Comparison of ENCODE assay signal across 10 cellular contexts in genomic region chr2:96404446-96405373, GRCh38.
DNase-seq lines count a peak whose midpoint lies in the region; ATAC-seq and TF ChIP-seq lines count a peak whose summit lies in the region.
"Had no signal": no experiment of that assay in that cellular context is flagged by ENCODE, and none has a peak within 500 bp of the region (broad histone marks: within the 10 kb centered on the region; RNA-seq: fewer than 3 reads in every experiment).

No MANE protein-coding gene starts in this region.

- H3F3A ChIP-seq in GM23248 (ENCODE audit: insufficient read depth) = no peaks in the 10 kb centered on the region

- no peak for TF ChIP-seq POLR2A in sigmoid colon (IDR thresholded peaks at IDR 0.05)

- no peaks in the 10 kb centered on the region for H3K9me3 Mint-ChIP-seq in T-cell

- H3K27ac ChIP-seq in GM23248 (no peak overlapping the region), Karpas-422 (ENCODE audit: low read length) (no peak overlapping the region), sigmoid colon (no peak overlapping the region)

- intact Hi-C loops in sigmoid colon (cut with DNase I) = no loop called here

- in situ Hi-C loops in GM23248 (cut with MboI) = no loop called here

- no peak for TF ChIP-seq CTCF in sigmoid colon (IDR thresholded peaks at IDR 0.05)

- no peak overlapping the region for H3K27ac Mint-ChIP-seq in T-cell

- DNase-seq in GM23248 (peak; percentile 37), NCI-H2171 treated with DMSO at 0.1 percent for 48 hours (lab: John Stamatoyannopoulos, UW) (peak; percentile 70), globus pallidus (ENCODE audit: low spot score) (peak; percentile 77), pons (ENCODE audit: low spot score) (peak; percentile 83), T-cell (no peak), Karpas-422 (no peak), islet precursor cell (no peak), sigmoid colon (no peak)
- DNase-seq: cortex of kidney, DND-41 had no signal

- H3K9me3 ChIP-seq in GM23248 (ENCODE audit: low read depth) (no peaks in the 10 kb centered on the region), Karpas-422 (ENCODE audit: low read length) (no peaks in the 10 kb centered on the region), sigmoid colon (no peaks in the 10 kb centered on the region)

- POLR2A ChIA-PET in T-cell (lab: Charles Lee) = no interaction called here

- H3K79me2 ChIP-seq in GM23248 (ENCODE audit: insufficient read depth) (no peaks in the 10 kb centered on the region), Karpas-422 (ENCODE audit: low read length) (no peaks in the 10 kb centered on the region)

- peaks cover 28 to 38% (median 38%) of the 10 kb centered on the region in 3 donors for H3K4me1 Mint-ChIP-seq in T-cell

- WGBS in GM23248 (ENCODE audit: low coverage in 1 of 2, low lambda C conversion rate in 2 of 2, missing lambda C conversion rate in 2 of 2), 2 experiments = 46 to 52% methylated on average over 10 to 13 of the region's 13 CpGs
- 45 to 66% methylated on average over 13 of the region's 13 CpGs for WGBS in sigmoid colon, 2 donors

- H3K36me3 Mint-ChIP-seq in T-cell = no peaks in the 10 kb centered on the region

- H3K4me3 Mint-ChIP-seq in T-cell = no peak overlapping the region

- no peaks in the 10 kb centered on the region for H4K20me1 ChIP-seq in GM23248 (ENCODE audit: insufficient read depth)
- H4K20me1 ChIP-seq in Karpas-422 (ENCODE audit: insufficient read depth, low read depth, low read length) = no peaks in the 10 kb centered on the region

- H2AFZ ChIP-seq in GM23248 (no peak overlapping the region), Karpas-422 (ENCODE audit: low read length) (no peak overlapping the region)

- H3K27me3 ChIP-seq in GM23248 (replicated peaks; ENCODE audit: insufficient read depth) (peaks cover 5% of the 10 kb centered on the region; the same call in 1 of the 2 replicates), Karpas-422 (ENCODE audit: low read length) (no peaks in the 10 kb centered on the region), sigmoid colon (no peaks in the 10 kb centered on the region)

- TF ChIP-seq EP300 in sigmoid colon (IDR thresholded peaks at IDR 0.05) = no peak

- no peak for ATAC-seq in T-cell (replicated peaks in 1 of 4)

- no peak overlapping the region for H3K9ac ChIP-seq in GM23248
- H3K9ac ChIP-seq in Karpas-422 (ENCODE audit: low read length) = no peak overlapping the region

- no peak overlapping the region for H3K4me3 ChIP-seq in GM23248
- H3K4me3 ChIP-seq in Karpas-422 (ENCODE audit: low read length) = no peak overlapping the region
- no peak overlapping the region for H3K4me3 ChIP-seq in sigmoid colon

- H3K27me3 Mint-ChIP-seq in T-cell = no peaks in the 10 kb centered on the region

- H3K4me2 ChIP-seq in GM23248 (ENCODE audit: unreplicated experiment) (no peak overlapping the region), Karpas-422 (ENCODE audit: low read depth, low read length, poor library complexity, severe bottlenecking) (no peak overlapping the region)

- no peaks in the 10 kb centered on the region for H3K9me2 ChIP-seq in GM23248 (ENCODE audit: insufficient read depth)
- H3K9me2 ChIP-seq in Karpas-422 (replicated peaks; ENCODE audit: insufficient read depth, low read length) = no peaks in the 10 kb centered on the region

- no peaks in the 10 kb centered on the region for H3K4me1 ChIP-seq in GM23248 (ENCODE audit: insufficient read depth)
- H3K4me1 ChIP-seq in Karpas-422 (ENCODE audit: low read length) = no peaks in the 10 kb centered on the region
- H3K4me1 ChIP-seq in sigmoid colon = peaks cover 0 to 9% (median 8%) of the 10 kb centered on the region in 4 donors

- H3K36me3 ChIP-seq in GM23248 (ENCODE audit: low read depth) = no peaks in the 10 kb centered on the region
- H3K36me3 ChIP-seq in Karpas-422 (ENCODE audit: insufficient read depth, low read length) = no peaks in the 10 kb centered on the region
- no peaks in the 10 kb centered on the region for H3K36me3 ChIP-seq in sigmoid colon

- CTCF ChIA-PET in T-cell (lab: Charles Lee) = no interaction called here

Comparison
In these comparisons a context has a peak if more than half of its experiments do, and no peak if none do; other contexts are left out.
1. DNase-seq: peak in GM23248 (single experiment), NCI-H2171 treated with DMSO at 0.1 percent for 48 hours (single experiment), globus pallidus (single experiment) and pons (single experiment); none in T-cell (0 of 34), Karpas-422 (single experiment), islet precursor cell (single experiment) and sigmoid colon (single experiment).